In the genomic region with DNA sequence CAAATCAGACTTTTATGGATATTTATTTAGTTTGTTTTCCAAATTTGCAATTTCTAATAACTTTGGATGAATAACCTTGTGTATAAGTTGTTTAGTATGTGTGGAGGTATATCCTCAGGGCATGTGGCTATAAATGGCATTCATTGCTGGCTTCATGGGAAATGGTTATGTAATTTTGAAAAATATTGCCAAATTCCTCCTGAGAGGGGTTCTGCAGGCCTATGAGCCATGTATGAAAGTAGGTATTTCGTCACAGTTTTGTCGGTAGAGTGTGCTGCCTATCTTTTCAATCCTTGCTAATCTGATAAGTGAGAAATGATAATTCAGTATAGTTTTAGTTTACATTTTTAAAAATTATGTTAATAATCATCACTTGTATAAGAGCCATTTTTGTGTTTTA, we compare ENCODE assay signal across 21 cellular contexts.
DNase-seq lines count a peak whose midpoint lies in the region; ATAC-seq and TF ChIP-seq lines count a peak whose summit lies in the region.
"Had no signal": no experiment of that assay in that cellular context is flagged by ENCODE, and none has a peak within 500 bp of the region (broad histone marks: within the 10 kb centered on the region; RNA-seq: fewer than 3 reads in every experiment).

No MANE protein-coding gene starts in this region.

- WGBS in GM23248 (ENCODE audit: low coverage in 1 of 2, low lambda C conversion rate in 2 of 2, missing lambda C conversion rate in 2 of 2), 2 experiments, result 86 to 89% methylated on average over 2 of the region's 2 CpGs

- no peak overlapping the region for H3K27ac ChIP-seq in GM23248
- H3K27ac ChIP-seq: Peyer's patch had no signal

- H3K9me3 ChIP-seq in GM23248 (ENCODE audit: low read depth), result peaks cover 2% of the 10 kb centered on the region

- H4K20me1 ChIP-seq in GM23248 (ENCODE audit: insufficient read depth), result no peaks in the 10 kb centered on the region

- H3K4me3 ChIP-seq in GM23248, result no peak overlapping the region
- no peak overlapping the region for H3K4me3 ChIP-seq in fibroblast of mammary gland (ENCODE audit: control insufficient read depth, low read depth, low read length)
- H3K4me3 ChIP-seq: Peyer's patch had no signal

- no peaks in the 10 kb centered on the region for H3K9me2 ChIP-seq in GM23248 (ENCODE audit: insufficient read depth)

- no peak overlapping the region for H3K9ac ChIP-seq in GM23248

- in situ Hi-C loops in GM23248 (cut with MboI), result no loop called here

- 0 out of 2 replicates have a peak, but pooled peaks cover 1% of the 10 kb centered on the region for H3F3A ChIP-seq in GM23248 (ENCODE audit: insufficient read depth)

- no peak overlapping the region for H2AFZ ChIP-seq in GM23248

- ATAC-seq in GM18907 (IDR thresholded peaks at IDR 0.05; ENCODE audit: unreplicated experiment), result no peak

- no peak for TF ChIP-seq CTCF in fibroblast of mammary gland (conservative IDR thresholded peaks at IDR 0.05; ENCODE audit: control insufficient read depth, insufficient read depth, low read depth, low read length)

- no peaks in the 10 kb centered on the region for H3K36me3 ChIP-seq in GM23248 (ENCODE audit: low read depth)
- H3K36me3 ChIP-seq: Peyer's patch had no signal

- H3K27me3 ChIP-seq in GM23248 (replicated peaks; ENCODE audit: insufficient read depth), result no peaks in the 10 kb centered on the region
- H3K27me3 ChIP-seq: Peyer's patch had no signal

- no peak overlapping the region for H3K4me2 ChIP-seq in GM23248 (ENCODE audit: unreplicated experiment)

- no peaks in the 10 kb centered on the region for H3K79me2 ChIP-seq in GM23248 (ENCODE audit: insufficient read depth)

- DNase-seq in GM23248 (peak; percentile 1), MV-4-11 (lab: John Stamatoyannopoulos, UW) (peak; percentile 69), SKM-1 treated with dmso at 0.1 percent for 144 hours (lab: John Stamatoyannopoulos, UW; ENCODE audit: unreplicated experiment) (peak; percentile 52), fibroblast of mammary gland (ENCODE audit: low read depth) (peak; percentile 5), mucosa of gallbladder (ENCODE audit: low spot score) (no peak), NCI-H510A (lab: John Stamatoyannopoulos, UW) (no peak)
- no peak for DNase-seq in stimulated activated CD4-positive, alpha-beta T cell treated with anti-CD3 and anti-CD28 coated beads, Interleukin-1b, Interleukin-23, amount 100 ng/mL, for 48 hours
- DNase-seq: Calu3; CD4-positive, CD25-positive, alpha-beta regulatory T cell; DMS79; GDM1; GOT3; Karpas-422; NCI-H1048; NCI-H146; NCI-H2227 treated with DMSO at 0.1 percent for 48 hours; NCI-H69; NK-92 treated with Interleukin-12 subunit alpha and Interleukin-12 subunit beta, amount 100 ng/mL, for 24 hours; Peyer's patch; SHP77 had no signal

- H3K4me1 ChIP-seq in GM23248 (ENCODE audit: insufficient read depth), result peaks cover 7% of the 10 kb centered on the region
- H3K4me1 ChIP-seq: Peyer's patch had no signal

Comparison
In these comparisons a context has a peak if more than half of its experiments do, and no peak if none do; other contexts are left out.
1. DNase-seq: peak in GM23248 (single experiment), MV-4-11 (single experiment), SKM-1 treated with dmso at 0.1 percent for 144 hours (single experiment) and fibroblast of mammary gland (single experiment); none in stimulated activated CD4-positive, alpha-beta T cell treated with anti-CD3 and anti-CD28 coated beads, Interleukin-1b, Interleukin-23, amount 100 ng/mL, for 48 hours (single experiment), mucosa of gallbladder (single experiment) and NCI-H510A (single experiment).